ENCODE assay signal across 32 cellular contexts in the genomic region with DNA sequence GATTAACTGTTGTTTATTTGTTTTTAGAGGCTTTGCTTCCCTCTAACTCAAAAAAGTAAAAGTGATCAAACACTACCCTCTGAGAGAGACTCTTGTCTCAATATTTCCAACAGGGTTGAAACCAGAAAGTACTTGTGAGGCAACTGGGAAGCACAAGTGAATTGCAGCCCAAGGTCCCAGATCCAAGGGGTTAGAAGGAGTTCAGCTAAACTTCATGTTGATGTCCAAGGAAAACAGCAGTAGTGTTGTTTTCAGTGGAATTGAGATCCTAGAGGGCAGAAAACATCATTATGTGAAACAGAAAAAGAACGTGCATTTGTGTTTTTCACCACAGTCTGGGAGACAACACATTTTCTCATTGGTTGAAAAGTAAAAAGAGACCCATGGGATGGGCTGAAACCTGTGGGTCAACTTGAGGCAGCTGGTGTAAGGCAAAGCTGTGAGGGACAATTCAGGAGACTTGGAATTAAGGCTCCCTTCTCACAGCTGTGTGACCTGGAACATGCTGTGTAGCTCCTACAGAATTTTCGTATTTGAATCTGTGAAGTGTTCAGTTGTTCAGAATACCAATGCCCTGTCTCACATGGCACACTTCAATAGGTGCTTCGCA.
"Had no signal": no experiment of that assay in that cellular context is flagged by ENCODE, and none has a peak within 500 bp of the region (broad histone marks: within the 10 kb centered on the region; RNA-seq: fewer than 3 reads in every experiment).

No MANE protein-coding gene starts in this region.

- H3K27ac Mint-ChIP-seq: naive thymus-derived CD4-positive, alpha-beta T cell; natural killer cell; nephron; neural progenitor cell; progenitor cell of endocrine pancreas; stimulated activated memory B cell treated with anti-CD40 and anti-IgM and Interleukin-4, amounts not matched to agents 10 μg/mL and 1 μg/mL and 100 μg/mL, for 72 hours; stimulated activated naive CD8-positive, alpha-beta T cell treated with anti-CD3 and anti-CD28 coated beads, Interleukin-15, amount 100 ng/mL, for 72 hours; type B pancreatic cell had no signal

- H3K36me3 Mint-ChIP-seq: naive thymus-derived CD4-positive, alpha-beta T cell; natural killer cell; neural progenitor cell; stimulated activated memory B cell treated with anti-CD40 and anti-IgM and Interleukin-4, amounts not matched to agents 10 μg/mL and 1 μg/mL and 100 μg/mL, for 72 hours; type B pancreatic cell had no signal

- H3K27me3 Mint-ChIP-seq: progenitor cell of endocrine pancreas; stimulated activated memory B cell treated with anti-CD40 and anti-IgM and Interleukin-4, amounts not matched to agents 10 μg/mL and 1 μg/mL and 100 μg/mL, for 72 hours; stimulated activated naive CD8-positive, alpha-beta T cell treated with anti-CD3 and anti-CD28 coated beads, Interleukin-15, amount 100 ng/mL, for 72 hours had no signal

- H3K9ac ChIP-seq: neural progenitor cell had no signal

- H2AFZ ChIP-seq: neural progenitor cell had no signal

- H3K36me3 ChIP-seq: neural progenitor cell, neutrophil, pancreas, right lobe of liver, spleen, suprapubic skin, tibial artery, transverse colon, upper lobe of right lung, uterus had no signal

- ATAC-seq: naive thymus-derived CD4-positive, alpha-beta T cell; natural killer cell; pancreas; psoas muscle; right cardiac atrium; right lobe of liver; stimulated activated memory B cell treated with anti-CD40 and anti-IgM and Interleukin-4, amounts not matched to agents 10 μg/mL and 1 μg/mL and 100 μg/mL, for 72 hours; stimulated activated naive CD8-positive, alpha-beta T cell treated with anti-CD3 and anti-CD28 coated beads, Interleukin-15, amount 100 ng/mL, for 72 hours; stimulated activated naive CD8-positive, alpha-beta T cell treated with anti-CD3 and anti-CD28 coated beads, Interleukin-15, Interleukin-2, amounts not matched to agents 100 U/mL and 50 U/mL, for 24 hours; upper lobe of right lung had no signal

- H3K27ac ChIP-seq: neural progenitor cell, neutrophil, pancreas, psoas muscle, right lobe of liver, skin epidermis, spleen, suprapubic skin, testis, tibial artery, transverse colon, upper lobe of right lung, uterus had no signal

- DNase-seq: naive thymus-derived CD4-positive, alpha-beta T cell; natural killer cell; nucleus accumbens; pancreas; posterior cingulate gyrus; psoas muscle; right cardiac atrium; right lobe of liver; spleen; stimulated activated CD4-positive, alpha-beta T cell treated with anti-CD3 and anti-CD28 coated beads, Interleukin-12 subunit alpha, Interleukin-12 subunit beta, amount 100 ng/mL, for 4 hours; stimulated activated CD4-positive, alpha-beta T cell treated with anti-CD3 and anti-CD28 coated beads, Interleukin-1b, Interleukin-23, amount 100 ng/mL, for 48 hours; stimulated activated CD4-positive, alpha-beta T cell treated with anti-CD3 and anti-CD28 coated beads, Interleukin-4, amount 100 ng/mL, for 1 hour; stimulated activated CD4-positive, alpha-beta T cell treated with anti-CD3 and anti-CD28 coated beads, Interleukin-4, amount 100 ng/mL, for 4 hours; stimulated activated CD8-positive, alpha-beta memory T cell treated with anti-CD3 and anti-CD28 coated beads, Interleukin-4, amount 100 ng/mL, for 48 hours; stimulated activated naive CD4-positive, alpha-beta T cell; stimulated activated naive CD8-positive, alpha-beta T cell treated with anti-CD3 and anti-CD28 coated beads, Interleukin-15, amount 100 ng/mL, for 72 hours; stimulated activated naive CD8-positive, alpha-beta T cell treated with anti-CD3 and anti-CD28 coated beads, Interleukin-15, Interleukin-2, amounts not matched to agents 100 U/mL and 50 U/mL, for 24 hours; substantia nigra; testis; tibial artery; transverse colon; upper lobe of right lung; uterus had no signal

- H3K4me3 ChIP-seq: neural progenitor cell, pancreas, psoas muscle, right lobe of liver, skin epidermis, smooth muscle cell, spleen, suprapubic skin, testis, tibial artery, transverse colon, upper lobe of right lung, uterus had no signal

- H3K27me3 ChIP-seq: neural progenitor cell, neutrophil, pancreas, right lobe of liver, spleen, suprapubic skin, testis, tibial artery, transverse colon, upper lobe of right lung, uterus had no signal

- H3K4me1 ChIP-seq: neural progenitor cell, pancreas, psoas muscle, right lobe of liver, spleen, suprapubic skin, testis, transverse colon, upper lobe of right lung, uterus had no signal

- H3K4me2 ChIP-seq: neural progenitor cell, smooth muscle cell had no signal

- H3K4me1 Mint-ChIP-seq: naive thymus-derived CD4-positive, alpha-beta T cell; natural killer cell; stimulated activated memory B cell treated with anti-CD40 and anti-IgM and Interleukin-4, amounts not matched to agents 10 μg/mL and 1 μg/mL and 100 μg/mL, for 72 hours; stimulated activated naive CD8-positive, alpha-beta T cell treated with anti-CD3 and anti-CD28 coated beads, Interleukin-15, amount 100 ng/mL, for 72 hours had no signal

- H3K9me3 ChIP-seq: neutrophil, pancreas, psoas muscle, right lobe of liver, spleen, suprapubic skin, testis, tibial artery, transverse colon, upper lobe of right lung, uterus had no signal

- H3K4me3 Mint-ChIP-seq: naive thymus-derived CD4-positive, alpha-beta T cell; natural killer cell; nephron; neural progenitor cell; stimulated activated memory B cell treated with anti-CD40 and anti-IgM and Interleukin-4, amounts not matched to agents 10 μg/mL and 1 μg/mL and 100 μg/mL, for 72 hours; stimulated activated naive CD8-positive, alpha-beta T cell treated with anti-CD3 and anti-CD28 coated beads, Interleukin-15, amount 100 ng/mL, for 72 hours; type B pancreatic cell had no signal
